Comparison of ENCODE assay signal across 17 cellular contexts in the genomic region with DNA sequence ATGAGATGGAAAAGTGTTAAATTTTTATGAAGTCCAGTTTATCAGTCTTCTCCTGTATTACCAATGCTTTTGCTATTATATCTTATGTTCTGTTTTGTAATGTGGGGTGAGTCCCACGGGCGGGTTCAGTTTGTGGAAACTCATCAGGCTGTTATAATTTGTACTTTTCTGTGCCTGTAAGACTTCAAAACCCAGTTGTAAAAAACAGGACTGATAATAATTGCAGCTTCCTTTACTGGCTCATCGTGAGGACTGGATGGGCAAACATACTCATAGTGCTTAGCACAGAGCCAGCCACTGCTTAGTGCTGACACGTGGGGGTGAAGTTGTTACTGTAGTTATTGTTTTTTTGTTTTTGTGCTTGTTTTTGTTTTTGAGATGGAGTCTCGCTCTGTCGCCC. TPM values are rescaled to one million over a fixed set of nuclear protein-coding genes. Genes with fewer than 3 reads are reported as not detected.
DNase-seq lines count a peak whose midpoint lies in the region; ATAC-seq and TF ChIP-seq lines count a peak whose summit lies in the region.
"Had no signal": no experiment of that assay in that cellular context is flagged by ENCODE, and none has a peak within 500 bp of the region (broad histone marks: within the 10 kb centered on the region; RNA-seq: fewer than 3 reads in every experiment).

No MANE protein-coding gene starts in this region.

- intact Hi-C loops in Caco-2 (cut with micrococcal nuclease; ENCODE audit: unreplicated experiment), result no loop called here

- POLR2A ChIA-PET in Caco-2 (lab: Charles Lee), result no interaction called here

- H3K4me1 Mint-ChIP-seq in Caco-2 (ENCODE audit: low read depth, unreplicated experiment), result peaks cover 59% of the 10 kb centered on the region

- no peak for TF ChIP-seq CTCF in Caco-2 (IDR thresholded peaks at IDR 0.05; ENCODE audit: insufficient read depth in 1 of 2, low read depth in 1 of 2, low read length in 1 of 2, severe bottlenecking in 1 of 2, unreplicated experiment in 1 of 2)
- no peak for TF ChIP-seq CTCF in Peyer's patch (IDR thresholded peaks at IDR 0.05)
- TF ChIP-seq CTCF in fibroblast of villous mesenchyme (IDR thresholded peaks at IDR 0.05; ENCODE audit: insufficient read depth, low read depth, low read length), result no peak

- no peak overlapping the region for H2AFZ ChIP-seq in trophoblast cell (ENCODE audit: insufficient read depth, low read length, poor library complexity)

- H3K27me3 Mint-ChIP-seq in Caco-2 (ENCODE audit: insufficient read depth, unreplicated experiment), result no peaks in the 10 kb centered on the region

- peak overlapping the region; percentile 97 for H2BK120ac ChIP-seq in trophoblast cell (ENCODE audit: insufficient read depth, low read length, poor library complexity)

- CTCF ChIA-PET in Caco-2 (lab: Charles Lee), result no interaction called here

- H3K79me1 ChIP-seq in trophoblast cell (ENCODE audit: low read length), result peaks cover 36% of the 10 kb centered on the region

- H3K4me2 ChIP-seq in trophoblast cell (ENCODE audit: low read length), result no peak overlapping the region
- H3K4me2 ChIP-seq: A549 had no signal

- peaks cover 9% of the 10 kb centered on the region for H3K36me3 Mint-ChIP-seq in Caco-2 (ENCODE audit: insufficient read depth, unreplicated experiment)

- H2AK5ac ChIP-seq in trophoblast cell (ENCODE audit: low read length), result peak overlapping the region; percentile 99

- BruUV-seq in Caco-2 (replicated peaks; lab: Mats Ljungman, UMichigan), result no TSS peak

- no CpG with 5 or more reads among the region's 6 CpGs for WGBS in trophoblast cell (ENCODE audit: extremely low coverage, insufficient coverage, insufficient read length)

- DNase-seq in Caco-2 (no peak), Peyer's patch (peak in 2 of 3 donors; percentile 8 to 19), fibroblast of villous mesenchyme (ENCODE audit: low read depth) (peak; percentile 83), trophoblast cell (no peak), DMS79 treated with DMSO at 0.1 percent for 48 hours (lab: John Stamatoyannopoulos, UW) (no peak)
- no peak for DNase-seq in stimulated activated CD4-positive, alpha-beta T cell treated with anti-CD3 and anti-CD28 coated beads, Interleukin-1b, Interleukin-23, amount 100 ng/mL, for 48 hours
- no peak for DNase-seq in activated CD4-positive, alpha-beta T cell treated with anti-CD3 and anti-CD28 coated beads for 48 hours
- DNase-seq: DMS153, GOT3, KBM-7, NCI-H1048, NCI-H345, NCI-H69, SHP77 had no signal

- peak overlapping the region; percentile 100 for H2BK12ac ChIP-seq in trophoblast cell (ENCODE audit: low read length)

- H3K79me2 ChIP-seq in trophoblast cell (ENCODE audit: control insufficient read depth, insufficient read depth, low read length, poor library complexity), result peaks cover 5% of the 10 kb centered on the region

- H3K4me3 Mint-ChIP-seq in Caco-2 (ENCODE audit: unreplicated experiment), result no peak overlapping the region

- H3K27me3 ChIP-seq in Caco-2 (replicated peaks; ENCODE audit: control insufficient read depth, insufficient read depth, low read length) (no peaks in the 10 kb centered on the region), Peyer's patch (no peaks in the 10 kb centered on the region), trophoblast cell (ENCODE audit: insufficient read depth, low read length) (no peaks in the 10 kb centered on the region)

- H2BK5ac ChIP-seq in trophoblast cell (ENCODE audit: low read depth, low read length, poor library complexity), result no peak overlapping the region

- H3K27ac ChIP-seq in Peyer's patch, result no peak overlapping the region
- no peak overlapping the region for H3K27ac ChIP-seq in trophoblast cell (ENCODE audit: low read depth, low read length)
- H3K27ac ChIP-seq: C4-2B had no signal

- peak overlapping the region; percentile 74 for H3K14ac ChIP-seq in trophoblast cell (ENCODE audit: low read length)

- no peak overlapping the region for H4K8ac ChIP-seq in trophoblast cell (ENCODE audit: low read depth, low read length)

- peak overlapping the region; percentile 92 for H4K91ac ChIP-seq in trophoblast cell (ENCODE audit: low read depth, low read length)

- no peak overlapping the region for H3K4ac ChIP-seq in trophoblast cell (ENCODE audit: low read depth, low read length)

- peaks cover 15% of the 10 kb centered on the region for H3K9me3 Mint-ChIP-seq in Caco-2 (ENCODE audit: unreplicated experiment)

- no peak overlapping the region for H3K9ac ChIP-seq in trophoblast cell (ENCODE audit: low read length)

- no peak for TF ChIP-seq POLR2A in Peyer's patch (IDR thresholded peaks at IDR 0.05)

- no peak for ATAC-seq in GM21447 (IDR thresholded peaks at IDR 0.05; ENCODE audit: unreplicated experiment)
- ATAC-seq: A549 had no signal

- H3K4me3 ChIP-seq in Caco-2 (ENCODE audit: low read depth, low read length) (no peak overlapping the region), Peyer's patch (no peak overlapping the region), fibroblast of villous mesenchyme (ENCODE audit: low read depth, low read length) (no peak overlapping the region), trophoblast cell (ENCODE audit: low read depth, low read length) (no peak overlapping the region)
- H3K4me3 ChIP-seq: A549 had no signal

- H3K27ac Mint-ChIP-seq in Caco-2 (ENCODE audit: unreplicated experiment), result peak overlapping the region; percentile 99

- H3K9me3 ChIP-seq in Caco-2 (0 out of 2 replicates have a peak, but pooled peaks cover 3% of the 10 kb centered on the region), Peyer's patch (no peaks in the 10 kb centered on the region), trophoblast cell (ENCODE audit: insufficient read depth, low read depth, low read length) (no peaks in the 10 kb centered on the region)
- H3K9me3 ChIP-seq: A549 had no signal

- no peak overlapping the region for H4K12ac ChIP-seq in trophoblast cell (ENCODE audit: low read depth, low read length)

- H3K23ac ChIP-seq in trophoblast cell (ENCODE audit: low read length), result no peak overlapping the region

- H3K36me3 ChIP-seq in Caco-2 (ENCODE audit: control insufficient read depth, insufficient read depth, low read length), result no peaks in the 10 kb centered on the region
- H3K36me3 ChIP-seq in Peyer's patch, result no peaks in the 10 kb centered on the region
- no peaks in the 10 kb centered on the region for H3K36me3 ChIP-seq in trophoblast cell (ENCODE audit: control insufficient read depth in 1 of 2, insufficient read depth in 2 of 2, low read length in 2 of 2)

- H3K18ac ChIP-seq in trophoblast cell (ENCODE audit: low read length), result no peak overlapping the region

- H3K4me1 ChIP-seq in Caco-2 (peaks cover 50% of the 10 kb centered on the region), Peyer's patch (peaks cover 0 to 9% (median 0%) of the 10 kb centered on the region in 4 donors), trophoblast cell (ENCODE audit: control insufficient read depth in 1 of 2, insufficient read depth in 2 of 2, low read length in 2 of 2) (peaks cover 6 to 13% of the 10 kb centered on the region in 2 experiments)

RNA-seq across cellular contexts. Expression of a gene that starts 45.6 kb away (rescaled TPM):
- total RNA-seq in Caco-2 (2022), result 138 and 162 TPM in 2 replicates
- total RNA-seq in Peyer's patch, result 100 to 1,000 TPM in 3 of 4 donors, 10 to 100 TPM in 1; 31.4 to 216 (median 145) TPM
- 1,041 and 2,020 TPM in 2 replicates for total RNA-seq in fibroblast of villous mesenchyme
- polyA plus RNA-seq in trophoblast cell (2013), result 330 and 332 TPM in 2 replicates

Comparison
In these comparisons a context has a peak if more than half of its experiments do, and no peak if none do; other contexts are left out.
1. DNase-seq: peak in Peyer's patch (2 of 3) and fibroblast of villous mesenchyme (single experiment); none in Caco-2 (0 of 2), trophoblast cell (0 of 2), stimulated activated CD4-positive, alpha-beta T cell treated with anti-CD3 and anti-CD28 coated beads, Interleukin-1b, Interleukin-23, amount 100 ng/mL, for 48 hours (single experiment), DMS79 treated with DMSO at 0.1 percent for 48 hours (single experiment) and activated CD4-positive, alpha-beta T cell treated with anti-CD3 and anti-CD28 coated beads for 48 hours (single experiment).